ENCODE assay signal across 12 cellular contexts in genomic region chr1:58895559-58896135, GRCh38.
A peak's percentile ranks its signal among the peaks of the same experiment; 100 is the strongest.
DNase-seq lines count a peak whose midpoint lies in the region; ATAC-seq lines count a peak whose summit lies in the region.
"Had no signal": no experiment of that assay in that cellular context is flagged by ENCODE, and none has a peak within 500 bp of the region (broad histone marks: within the 10 kb centered on the region; RNA-seq: fewer than 3 reads in every experiment).

No MANE protein-coding gene starts in this region.

- intact Hi-C loops in dendritic cell treated with granulocyte-macrophage colony-stimulating factor and Interleukin-4, amounts not matched to agents 40 ng/mL and 50 ng/mL, for 4 days (cut with micrococcal nuclease) = no loop called here

- DNase-seq in CD1c-positive myeloid dendritic cell (ENCODE audit: extremely low spot score) = peak; percentile 56
- peak; percentile 37 for DNase-seq in KBM-7
- no peak for DNase-seq in natural killer cell treated with Interleukin-12 subunit alpha and Interleukin-12 subunit beta and Interleukin-15 and Interleukin-18, amount 100 ng/mL, for 72 hours (ENCODE audit: low spot score)
- no peak for DNase-seq in ureter (ENCODE audit: low spot score)
- no peak for DNase-seq in GM03348 (ENCODE audit: low spot score)
- DNase-seq in T-helper 17 cell = no peak
- DNase-seq: SIG-M5; stimulated activated CD4-positive, alpha-beta T cell treated with anti-CD3 and anti-CD28 coated beads, Interleukin-15, amount 100 ng/mL, for 24 hours had no signal

- ATAC-seq in natural killer cell treated with Interleukin-12 subunit alpha and Interleukin-12 subunit beta and Interleukin-15 and Interleukin-18, amount 100 ng/mL, for 72 hours = peak; percentile 70 to 80
- no peak for ATAC-seq in GM19467 (IDR thresholded peaks at IDR 0.05; ENCODE audit: unreplicated experiment)
- ATAC-seq in T-helper 17 cell = no peak

- peaks cover 7% of the 10 kb centered on the region for H3K9me3 Mint-ChIP-seq in dendritic cell treated with granulocyte-macrophage colony-stimulating factor and Interleukin-4, amounts not matched to agents 40 ng/mL and 50 ng/mL, for 4 days
- peaks cover 4% of the 10 kb centered on the region for H3K9me3 Mint-ChIP-seq in natural killer cell treated with Interleukin-12 subunit alpha and Interleukin-12 subunit beta and Interleukin-15 and Interleukin-18, amount 100 ng/mL, for 72 hours

- in situ Hi-C loops in KBM-7 (cut with MboI; ENCODE audit: low pct_unique_long_range_greater_than_20kb, low sequenced_read_pairs) = no loop called here

- H3K9me3 ChIP-seq in T-helper 17 cell (ENCODE audit: control insufficient read depth, low read length, poor library complexity, severe bottlenecking) = no peaks in the 10 kb centered on the region
- H3K9me3 ChIP-seq: thoracic aorta had no signal

- no peaks in the 10 kb centered on the region for H3K27me3 Mint-ChIP-seq in dendritic cell treated with granulocyte-macrophage colony-stimulating factor and Interleukin-4, amounts not matched to agents 40 ng/mL and 50 ng/mL, for 4 days
- peaks cover 0 to 4% of the 10 kb centered on the region in 2 donors for H3K27me3 Mint-ChIP-seq in natural killer cell treated with Interleukin-12 subunit alpha and Interleukin-12 subunit beta and Interleukin-15 and Interleukin-18, amount 100 ng/mL, for 72 hours
- H3K27me3 Mint-ChIP-seq in T-helper 17 cell = no peaks in the 10 kb centered on the region

- no peak overlapping the region for H3K4me3 Mint-ChIP-seq in dendritic cell treated with granulocyte-macrophage colony-stimulating factor and Interleukin-4, amounts not matched to agents 40 ng/mL and 50 ng/mL, for 4 days
- H3K4me3 Mint-ChIP-seq in natural killer cell treated with Interleukin-12 subunit alpha and Interleukin-12 subunit beta and Interleukin-15 and Interleukin-18, amount 100 ng/mL, for 72 hours = peak overlapping the region; percentile 67
- H3K4me3 Mint-ChIP-seq in T-helper 17 cell = no peak overlapping the region
- H3K4me3 Mint-ChIP-seq: activated T-helper 1 cell treated with anti-CD3 and anti-CD28 coated beads, Interleukin-12 subunit alpha, Interleukin-12 subunit beta, Interleukin-2, Interleukin-4 antibody, amounts not matched to agents 30 ng/mL and 10 ng/mL and 1 ng/mL, durations not matched to agents 14 hours and 24 hours and 36 hours had no signal

- peaks cover 89% of the 10 kb centered on the region for H3K4me1 Mint-ChIP-seq in dendritic cell treated with granulocyte-macrophage colony-stimulating factor and Interleukin-4, amounts not matched to agents 40 ng/mL and 50 ng/mL, for 4 days (ENCODE audit: low read depth)
- H3K4me1 Mint-ChIP-seq in natural killer cell treated with Interleukin-12 subunit alpha and Interleukin-12 subunit beta and Interleukin-15 and Interleukin-18, amount 100 ng/mL, for 72 hours (ENCODE audit: low read depth in 2 of 2) = peaks cover 16 to 27% of the 10 kb centered on the region in 2 donors
- no peaks in the 10 kb centered on the region for H3K4me1 Mint-ChIP-seq in T-helper 17 cell

- H3K27ac Mint-ChIP-seq in dendritic cell treated with granulocyte-macrophage colony-stimulating factor and Interleukin-4, amounts not matched to agents 40 ng/mL and 50 ng/mL, for 4 days = peak overlapping the region; percentile 87
- peak overlapping the region; percentile 78 to 93 for H3K27ac Mint-ChIP-seq in natural killer cell treated with Interleukin-12 subunit alpha and Interleukin-12 subunit beta and Interleukin-15 and Interleukin-18, amount 100 ng/mL, for 72 hours
- H3K27ac Mint-ChIP-seq in T-helper 17 cell = no peak overlapping the region
- H3K27ac Mint-ChIP-seq: activated T-helper 1 cell treated with anti-CD3 and anti-CD28 coated beads, Interleukin-12 subunit alpha, Interleukin-12 subunit beta, Interleukin-2, Interleukin-4 antibody, amounts not matched to agents 30 ng/mL and 10 ng/mL and 1 ng/mL, durations not matched to agents 14 hours and 24 hours and 36 hours had no signal

- no peaks in the 10 kb centered on the region for H3K36me3 Mint-ChIP-seq in dendritic cell treated with granulocyte-macrophage colony-stimulating factor and Interleukin-4, amounts not matched to agents 40 ng/mL and 50 ng/mL, for 4 days (ENCODE audit: low read depth)
- H3K36me3 Mint-ChIP-seq in natural killer cell treated with Interleukin-12 subunit alpha and Interleukin-12 subunit beta and Interleukin-15 and Interleukin-18, amount 100 ng/mL, for 72 hours = no peaks in the 10 kb centered on the region
- H3K36me3 Mint-ChIP-seq in T-helper 17 cell (ENCODE audit: low read depth) = peaks cover 2% of the 10 kb centered on the region

Comparison
In these comparisons a context has a peak if more than half of its experiments do, and no peak if none do; other contexts are left out.
1. DNase-seq: peak in CD1c-positive myeloid dendritic cell (single experiment) and KBM-7 (single experiment); none in natural killer cell treated with Interleukin-12 subunit alpha and Interleukin-12 subunit beta and Interleukin-15 and Interleukin-18, amount 100 ng/mL, for 72 hours (single experiment), ureter (single experiment), GM03348 (single experiment) and T-helper 17 cell (0 of 3).
2. ATAC-seq: peak in natural killer cell treated with Interleukin-12 subunit alpha and Interleukin-12 subunit beta and Interleukin-15 and Interleukin-18, amount 100 ng/mL, for 72 hours (2 of 2); none in GM19467 (single experiment) and T-helper 17 cell (single experiment).